22 cellular contexts compared by ENCODE assay signal in genomic region chr11:65206901-65207300, GRCh38. TPM values are rescaled to one million over a fixed set of nuclear protein-coding genes. Genes with fewer than 3 reads are reported as not detected.
A peak's percentile ranks its signal among the peaks of the same experiment; 100 is the strongest.
DNase-seq lines count a peak whose midpoint lies in the region; ATAC-seq, FAIRE-seq and TF ChIP-seq lines count a peak whose summit lies in the region.
"Had no signal": no experiment of that assay in that cellular context is flagged by ENCODE, and none has a peak within 500 bp of the region (broad histone marks: within the 10 kb centered on the region; RNA-seq: fewer than 3 reads in every experiment).

No MANE protein-coding gene starts in this region.

- CTCF ChIA-PET in A549 (lab: Yijun Ruan, JAX), result interaction anchor here (0.7 to 5.3 kb wide), 9 partner anchors 10 to 122 kb away, joined by 3 to 81 read pairs (median 9); partner anchors contain the start of gene CAPN1

- H3K4me3 Mint-ChIP-seq in endodermal cell, result no peak overlapping the region
- H3K4me3 Mint-ChIP-seq: CD8-positive, alpha-beta memory T cell had no signal

- WGBS in A549 (ENCODE audit: missing lambda C conversion rate), result 91% methylated on average over 7 of the region's 7 CpGs
- WGBS in endodermal cell (ENCODE audit: insufficient coverage in 1 of 2, insufficient read length in 1 of 2), 2 experiments, result 85 to 95% methylated on average over 4 to 7 of the region's 7 CpGs

- POLR2A ChIA-PET in A549 (lab: Yijun Ruan, JAX), result interaction anchor here (0.9 kb wide), 1 partner anchor 25 kb away, joined by 3 read pairs; the partner anchor contains the start of gene CAPN1

- FAIRE-seq in A549 (lab: Jason Lieb, UNC) (no peak), RCC 7860 (lab: Jason Lieb, UNC) (no peak)
- FAIRE-seq: GM12892, H54 had no signal

- no peak for TF ChIP-seq EP300 in A549 (IDR thresholded peaks at IDR 0.05)

- no peaks in the 10 kb centered on the region for H3K36me3 ChIP-seq in Karpas-422 (ENCODE audit: insufficient read depth, low read length)
- peaks cover 74% of the 10 kb centered on the region for H3K36me3 ChIP-seq in endodermal cell (ENCODE audit: control insufficient read depth, insufficient read depth, low read length)
- H3K36me3 ChIP-seq in osteoblast (ENCODE audit: insufficient read depth, low read length), result peaks cover 41% of the 10 kb centered on the region

- DNase-seq in A549 (ENCODE audit: low read depth in 1 of 2, low spot score in 1 of 2) (no peak), Karpas-422 (peak; percentile 42), endodermal cell (no peak), osteoblast (ENCODE audit: insufficient read length, low spot score, missing footprints) (peak; percentile 46), GM19240 (ENCODE audit: insufficient read length, low spot score) (no peak), NCI-H446 (lab: John Stamatoyannopoulos, UW) (no peak), RCC 7860 (ENCODE audit: low spot score) (no peak)
- DNase-seq: CD8-positive, alpha-beta memory T cell; DMS79; IMR-90; NCI-H1092 treated with DMSO at 0.1 percent for 48 hours; NCI-H146; NCI-H2029 treated with DMSO at 0.1 percent for 48 hours; NCI-H524 treated with DMSO at 0.1 percent for 48 hours had no signal

- peaks cover 66% of the 10 kb centered on the region for H3K36me3 Mint-ChIP-seq in endodermal cell (ENCODE audit: low read depth)

- H3K27ac Mint-ChIP-seq in endodermal cell, result no peak overlapping the region

- TF ChIP-seq CTCF in A549 (IDR thresholded peaks at IDR 0.05) (no peak), endodermal cell (conservative IDR thresholded peaks at IDR 0.05) (peak; percentile 35), osteoblast (IDR thresholded peaks at IDR 0.05; ENCODE audit: extremely low read depth, low read depth, low read length) (no peak)

- H3K9me3 ChIP-seq in A549, result no peaks in the 10 kb centered on the region
- no peaks in the 10 kb centered on the region for H3K9me3 ChIP-seq in Karpas-422 (ENCODE audit: low read length)
- no peaks in the 10 kb centered on the region for H3K9me3 ChIP-seq in endodermal cell (ENCODE audit: control insufficient read depth, low read length)
- no peaks in the 10 kb centered on the region for H3K9me3 ChIP-seq in osteoblast (ENCODE audit: low read depth, low read length)
- H3K9me3 ChIP-seq: BLaER1, SJSA1 had no signal

- H3K9ac ChIP-seq in Karpas-422 (ENCODE audit: low read length) (no peak overlapping the region), endodermal cell (ENCODE audit: extremely low read depth, low read length, poor library complexity, severe bottlenecking) (no peak overlapping the region)
- H3K9ac ChIP-seq: BLaER1 had no signal

- H3K4me1 Mint-ChIP-seq in endodermal cell, result peaks cover 4% of the 10 kb centered on the region

- H4K20me1 ChIP-seq in Karpas-422 (ENCODE audit: insufficient read depth, low read depth, low read length) (no peaks in the 10 kb centered on the region), osteoblast (ENCODE audit: insufficient read depth, low read length) (no peaks in the 10 kb centered on the region)

- H3K79me2 ChIP-seq in Karpas-422 (ENCODE audit: low read length) (no peaks in the 10 kb centered on the region), osteoblast (ENCODE audit: insufficient read depth, low read length) (no peaks in the 10 kb centered on the region)

- peak; percentile 7 to 31; a peak in 2 of 6 replicates for ATAC-seq in A549
- ATAC-seq: Panc1 had no signal

- H3K4me2 ChIP-seq in A549 (no peak overlapping the region), Karpas-422 (ENCODE audit: low read depth, low read length, poor library complexity, severe bottlenecking) (no peak overlapping the region), osteoblast (ENCODE audit: insufficient read depth, low read length) (no peak overlapping the region)
- H3K4me2 ChIP-seq: BLaER1 had no signal

- H3K27ac ChIP-seq in A549, result no peak overlapping the region
- H3K27ac ChIP-seq in Karpas-422 (ENCODE audit: low read length), result no peak overlapping the region
- no peak overlapping the region for H3K27ac ChIP-seq in endodermal cell (ENCODE audit: low read depth, low read length)
- H3K27ac ChIP-seq in osteoblast (ENCODE audit: low read depth, low read length), result no peak overlapping the region
- H3K27ac ChIP-seq: BLaER1, SJSA1 had no signal

- TF ChIP-seq POLR2A in A549 (IDR thresholded peaks at IDR 0.05; ENCODE audit: low read length), result no peak

- no peaks in the 10 kb centered on the region for H3K27me3 Mint-ChIP-seq in endodermal cell (ENCODE audit: insufficient read depth)
- H3K27me3 Mint-ChIP-seq: CD8-positive, alpha-beta memory T cell had no signal

- no peak overlapping the region for H2AFZ ChIP-seq in Karpas-422 (ENCODE audit: low read length)
- H2AFZ ChIP-seq in osteoblast (ENCODE audit: low read length), result no peak overlapping the region

- H3K9me3 Mint-ChIP-seq in endodermal cell, result no peaks in the 10 kb centered on the region
- H3K9me3 Mint-ChIP-seq: CD8-positive, alpha-beta memory T cell had no signal

- no peak for TF ChIP-seq RAD21 in A549 (conservative IDR thresholded peaks at IDR 0.05 in 1 of 2, IDR thresholded peaks at IDR 0.05 in 1 of 2)

- H3K4me1 ChIP-seq in A549, result no peaks in the 10 kb centered on the region
- H3K4me1 ChIP-seq in Karpas-422 (ENCODE audit: low read length), result peaks cover 13% of the 10 kb centered on the region
- peaks cover 1% of the 10 kb centered on the region for H3K4me1 ChIP-seq in endodermal cell (ENCODE audit: control insufficient read depth, insufficient read depth, low read length)
- H3K4me1 ChIP-seq in osteoblast (ENCODE audit: insufficient read depth, low read length), result no peaks in the 10 kb centered on the region

- H3K27me3 ChIP-seq in Karpas-422 (ENCODE audit: low read length), result no peaks in the 10 kb centered on the region
- H3K27me3 ChIP-seq in endodermal cell (ENCODE audit: control insufficient read depth, insufficient read depth, low read length, poor library complexity, severe bottlenecking), result no peaks in the 10 kb centered on the region
- H3K27me3 ChIP-seq in osteoblast (ENCODE audit: insufficient read depth, low read length), result no peaks in the 10 kb centered on the region
- H3K27me3 ChIP-seq: BLaER1, SJSA1 had no signal

- H3K4me3 ChIP-seq in A549, result no peak overlapping the region
- no peak overlapping the region for H3K4me3 ChIP-seq in Karpas-422 (ENCODE audit: low read length)
- H3K4me3 ChIP-seq in endodermal cell (ENCODE audit: low read length), result no peak overlapping the region
- no peak overlapping the region for H3K4me3 ChIP-seq in osteoblast (ENCODE audit: insufficient read depth, low read length)
- H3K4me3 ChIP-seq: BLaER1, SJSA1 had no signal

- no peaks in the 10 kb centered on the region for H3K9me2 ChIP-seq in Karpas-422 (replicated peaks; ENCODE audit: insufficient read depth, low read length)

TF ChIP-seq in A549, 52 proteins besides CTCF, POLR2A, EP300 and RAD21:
- TF ChIP-seq USF2 (IDR thresholded peaks at IDR 0.05) (no peak), HOXB5 (CRISPR knock-in tag; IDR thresholded peaks at IDR 0.05) (no peak), POLR2AphosphoS2 (conservative IDR thresholded peaks at IDR 0.05; ENCODE audit: low read length) (no peak), MAZ (IDR thresholded peaks at IDR 0.05; ENCODE audit: borderline replicate concordance, low read depth, low read length) (no peak)
TF ChIP-seq in A549: peak in this region for 0.

RNA-seq across cellular contexts. Expression of gene CAPN1, which starts 25.2 kb away (rescaled TPM):
- polyA plus RNA-seq in A549 (2011; rRNA removed), result 63.7 and 72.6 TPM in 2 replicates
- 91.1 and 125 TPM in 2 replicates for polyA plus RNA-seq in A549 (2012; cell fraction: cytosol; rRNA removed)
- polyA plus RNA-seq in A549 (2012; cell fraction: nucleus; rRNA removed), result 283 and 338 TPM in 2 replicates
- 87.9 to 98.6 TPM (median 93.1 TPM) in 3 replicates for polyA plus RNA-seq in A549 (2017; fragmentation: RNase III; extraction: RNeasy Plus Mini Kit Qiagen cat#74134 plus additional on column Dnase treatment)
- polyA minus RNA-seq in A549 (2011; rRNA and poly(A)+ RNA removed), result 102 and 132 TPM in 2 replicates
- total RNA-seq in Karpas-422 (2014; rRNA removed; shearing (Covaris generic); ENCODE audit: low replicate concordance), result 96.5 and 115 TPM in 2 replicates
- total RNA-seq in endodermal cell, result 100 to 1,000 TPM; 183 to 223 TPM
- 76.6 TPM for polyA plus RNA-seq in endodermal cell (2013, experiment 1 of 2)
- 72.5 TPM for polyA plus RNA-seq in endodermal cell (2013, experiment 2 of 2)
- total RNA-seq in osteoblast, result 102 and 116 TPM in 2 replicates

RNA-seq across cellular contexts. Expression of gene SPDYC, which starts 36.9 kb away (rescaled TPM):
- not detected in 2 replicates for polyA plus RNA-seq in A549 (2011; rRNA removed)
- not detected in 2 replicates for polyA plus RNA-seq in A549 (2012; cell fraction: cytosol; rRNA removed)
- polyA plus RNA-seq in A549 (2012; cell fraction: nucleus; rRNA removed), result not detected in 2 replicates
- polyA plus RNA-seq in A549 (2017; fragmentation: RNase III; extraction: RNeasy Plus Mini Kit Qiagen cat#74134 plus additional on column Dnase treatment), result not detected in 3 replicates
- polyA minus RNA-seq in A549 (2011; rRNA and poly(A)+ RNA removed), result not detected in 2 replicates
- total RNA-seq in Karpas-422 (2014; rRNA removed; shearing (Covaris generic); ENCODE audit: low replicate concordance), result not detected in 2 replicates
- under 1 TPM in 1 of 2 donors, not detected in 1; 0.46 TPM for total RNA-seq in endodermal cell
- not detected for polyA plus RNA-seq in endodermal cell (2013, experiment 1 of 2)
- polyA plus RNA-seq in endodermal cell (2013, experiment 2 of 2), result not detected
- not detected in 2 replicates for total RNA-seq in osteoblast
- total RNA-seq: A673; CD8-positive, alpha-beta memory T cell; HT1080; IMR-90; MCF 10A; SJSA1 had no signal
- polyA plus RNA-seq: CD8-positive, alpha-beta memory T cell; IMR-90 had no signal

RNA-seq across cellular contexts. Expression of gene POLA2, which starts 54.9 kb away (rescaled TPM):
- polyA plus RNA-seq in A549 (2011; rRNA removed) (52.3 and 55.6 TPM in 2 replicates), A549 (2017; fragmentation: RNase III; extraction: RNeasy Plus Mini Kit Qiagen cat#74134 plus additional on column Dnase treatment) (33.8 to 34.5 TPM (median 34.1 TPM) in 3 replicates)
- 39.9 and 40.1 TPM in 2 replicates for polyA plus RNA-seq in A549 (2012; cell fraction: cytosol; rRNA removed)
- 57.3 and 71.4 TPM in 2 replicates for polyA plus RNA-seq in A549 (2012; cell fraction: nucleus; rRNA removed)
- 48.8 and 54.1 TPM in 2 replicates for polyA minus RNA-seq in A549 (2011; rRNA and poly(A)+ RNA removed)
- total RNA-seq in Karpas-422 (2014; rRNA removed; shearing (Covaris generic); ENCODE audit: low replicate concordance), result 13.2 and 19.0 TPM in 2 replicates
- total RNA-seq in endodermal cell (10 to 100 TPM; 42.2 to 65.0 TPM), osteoblast (4.3 and 6.2 TPM in 2 replicates)
- 46.3 TPM for polyA plus RNA-seq in endodermal cell (2013, experiment 1 of 2)
- 44.3 TPM for polyA plus RNA-seq in endodermal cell (2013, experiment 2 of 2)

Comparison
In these comparisons a context has a peak if more than half of its experiments do, and no peak if none do; other contexts are left out.
1. DNase-seq: peak in Karpas-422 (single experiment) and osteoblast (single experiment); none in A549 (0 of 2), endodermal cell (single experiment), GM19240 (single experiment), NCI-H446 (0 of 2) and RCC 7860 (single experiment).